Comparison of ENCODE assay signal across 10 cellular contexts in the genomic region with DNA sequence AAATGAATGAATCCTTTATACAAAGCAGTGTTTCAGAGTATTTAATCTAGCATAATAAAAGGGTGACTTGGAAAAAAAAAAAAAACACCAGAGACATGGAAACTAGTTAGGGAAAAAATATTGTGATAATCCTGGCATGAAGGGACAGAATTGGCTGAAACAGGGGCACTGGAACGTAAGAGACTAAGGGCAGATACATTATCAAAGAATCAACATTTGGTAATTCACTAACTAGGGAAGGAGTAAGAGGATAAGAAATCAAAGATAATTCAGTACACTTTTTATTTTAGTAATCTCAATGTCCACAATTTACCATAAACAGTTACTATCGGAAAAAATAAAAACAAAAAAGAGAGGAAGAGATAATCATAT. TPM values are rescaled to one million over a fixed set of nuclear protein-coding genes. Genes with fewer than 3 reads are reported as not detected.
DNase-seq lines count a peak whose midpoint lies in the region; ATAC-seq and TF ChIP-seq lines count a peak whose summit lies in the region.
"Had no signal": no experiment of that assay in that cellular context is flagged by ENCODE, and none has a peak within 500 bp of the region (broad histone marks: within the 10 kb centered on the region; RNA-seq: fewer than 3 reads in every experiment).

No MANE protein-coding gene starts in this region.

- H3K4me1 ChIP-seq in RWPE2 (ENCODE audit: insufficient read depth, poor library complexity, severe bottlenecking) (peaks cover 6% of the 10 kb centered on the region), ectodermal cell (ENCODE audit: control insufficient read depth, insufficient read depth, low read length) (peaks cover 5% of the 10 kb centered on the region), skeletal muscle satellite cell (ENCODE audit: control insufficient read depth, insufficient read depth, low read length) (peaks cover 13% of the 10 kb centered on the region), spleen (peaks cover 0 to 20% (median 14%) of the 10 kb centered on the region in 6 donors)

- no peak for ATAC-seq in RWPE2 (ENCODE audit: low read depth)
- ATAC-seq in HG02852 (IDR thresholded peaks at IDR 0.05; ENCODE audit: unreplicated experiment), result no peak
- ATAC-seq: activated T-cell treated with anti-CD3 and anti-CD28 coated beads, Interleukin-2, amount 50 U/mL, for 4 hours had no signal

- H3K4me3 ChIP-seq in RWPE2 (ENCODE audit: severe bottlenecking) (no peak overlapping the region), ectodermal cell (ENCODE audit: insufficient read depth, low read depth, low read length) (no peak overlapping the region), skeletal muscle satellite cell (ENCODE audit: low read length) (no peak overlapping the region), spleen (no peak overlapping the region)

- H3K4me2 ChIP-seq in skeletal muscle satellite cell (ENCODE audit: low read length), result peak overlapping the region; percentile 9

- TF ChIP-seq POLR2A in spleen (IDR thresholded peaks at IDR 0.05), result no peak

- TF ChIP-seq CTCF in RWPE2 (IDR thresholded peaks at IDR 0.05; ENCODE audit: poor library complexity, severe bottlenecking) (no peak), spleen (IDR thresholded peaks at IDR 0.05 in 8 of 11, conservative IDR thresholded peaks at IDR 0.05 in 3 of 11) (no peak)

- intact Hi-C loops in spleen (cut with DNase I; ENCODE audit: low total_unique reads), result no loop called here

- H3K9me3 ChIP-seq in RWPE2 (ENCODE audit: severe bottlenecking) (no peaks in the 10 kb centered on the region), ectodermal cell (ENCODE audit: control insufficient read depth, low read length) (no peaks in the 10 kb centered on the region), skeletal muscle satellite cell (replicated peaks; ENCODE audit: low read length) (no peaks in the 10 kb centered on the region), spleen (no peaks in the 10 kb centered on the region)

- H3K27me3 ChIP-seq in RWPE2 (ENCODE audit: insufficient read depth, poor library complexity, severe bottlenecking) (no peaks in the 10 kb centered on the region), ectodermal cell (ENCODE audit: control insufficient read depth, insufficient read depth, low read length, poor library complexity, severe bottlenecking) (no peaks in the 10 kb centered on the region), skeletal muscle satellite cell (ENCODE audit: control insufficient read depth, insufficient read depth, low read length) (no peaks in the 10 kb centered on the region), spleen (replicated peaks in 1 of 7) (no peaks in the 10 kb centered on the region)

- DNase-seq in RWPE2 (ENCODE audit: low spot score), result no peak
- no peak for DNase-seq in spleen
- DNase-seq: activated CD4-positive, CD25-positive, alpha-beta regulatory T cell; activated T-cell treated with anti-CD3 and anti-CD28 coated beads, Interleukin-2, amount 50 U/mL, for 4 hours; NCI-H2081 treated with DMSO at 0.1 percent for 48 hours; NK-92 treated with Interleukin-12 subunit alpha and Interleukin-12 subunit beta, amount 100 ng/mL, for 24 hours; substantia nigra had no signal

- peak overlapping the region; percentile 58 for H3K9ac ChIP-seq in skeletal muscle satellite cell (ENCODE audit: low read depth, low read length)

- WGBS in ectodermal cell, 2 experiments, result 79% methylated on average over 2 of the region's 2 CpGs; no CpG with 5 or more reads in 1 of the 2 experiments
- WGBS in spleen, 5 donors, result 79 to 92% (median 81%) methylated on average over 2 of the region's 2 CpGs

- H3K36me3 ChIP-seq in RWPE2 (ENCODE audit: low read depth) (peaks cover 26% of the 10 kb centered on the region), ectodermal cell (ENCODE audit: control insufficient read depth, insufficient read depth, low read length) (no peaks in the 10 kb centered on the region), skeletal muscle satellite cell (ENCODE audit: insufficient read depth, low read length) (peaks cover 15% of the 10 kb centered on the region), spleen (peaks cover 0 to 39% (median 11%) of the 10 kb centered on the region in 6 donors)

- H3K27ac ChIP-seq in RWPE2 (ENCODE audit: poor library complexity, severe bottlenecking) (peak overlapping the region; percentile 15), ectodermal cell (ENCODE audit: insufficient read depth, low read depth, low read length, poor library complexity, severe bottlenecking) (peak overlapping the region; percentile 0), spleen (no peak overlapping the region)

RNA-seq across cellular contexts. Expression of a gene that starts 18.2 kb away (rescaled TPM):
- 67.2 TPM for polyA plus RNA-seq in ectodermal cell (2013, experiment 1 of 4)
- 64.0 TPM for polyA plus RNA-seq in ectodermal cell (2013, experiment 2 of 4)
- polyA plus RNA-seq in ectodermal cell (2013, experiment 3 of 4), result 49.3 TPM
- polyA plus RNA-seq in ectodermal cell (2013, experiment 4 of 4), result 57.8 TPM
- 22.1 and 38.0 TPM in 2 replicates for total RNA-seq in skeletal muscle satellite cell (2012; rRNA removed)
- total RNA-seq in spleen, result 10 to 100 TPM; 26.7 to 40.7 (median 36.6) TPM
- polyA plus RNA-seq in spleen, result 10 to 100 TPM; 48.3 to 54.0 (median 51.2) TPM

RNA-seq across cellular contexts. Expression of a gene that starts 21.5 kb away (rescaled TPM):
- 21.2 TPM for polyA plus RNA-seq in ectodermal cell (2013, experiment 1 of 4)
- polyA plus RNA-seq in ectodermal cell (2013, experiment 2 of 4), result 18.2 TPM
- 13.2 TPM for polyA plus RNA-seq in ectodermal cell (2013, experiment 3 of 4)
- polyA plus RNA-seq in ectodermal cell (2013, experiment 4 of 4), result 22.4 TPM
- total RNA-seq in skeletal muscle satellite cell (2012; rRNA removed), result 20.8 and 26.9 TPM in 2 replicates
- total RNA-seq in spleen, result 100 to 1,000 TPM; 132 to 261 (median 197) TPM
- polyA plus RNA-seq in spleen, result 100 to 1,000 TPM in 2 of 3 donors, 10 to 100 TPM in 1; 73.8 to 136 (median 105) TPM

RNA-seq across cellular contexts. Expression of a gene that starts 56.3 kb away (rescaled TPM):
- 314 TPM for polyA plus RNA-seq in ectodermal cell (2013, experiment 1 of 4)
- polyA plus RNA-seq in ectodermal cell (2013, experiment 2 of 4), result 354 TPM
- polyA plus RNA-seq in ectodermal cell (2013, experiment 3 of 4), result 220 TPM
- polyA plus RNA-seq in ectodermal cell (2013, experiment 4 of 4), result 241 TPM
- total RNA-seq in skeletal muscle satellite cell (2012; rRNA removed), result 0.76 and 0.87 TPM in 2 replicates
- total RNA-seq in spleen, result 1 to 10 TPM in 3 of 7 donors, under 1 TPM in 4; 0.44 to 1.6 (median 0.85) TPM
- under 1 TPM; 0.15 to 0.50 (median 0.29) TPM for polyA plus RNA-seq in spleen

RNA-seq across cellular contexts. Expression of a gene that starts 57.1 kb away (rescaled TPM):
- polyA plus RNA-seq in ectodermal cell (2013, experiment 1 of 4), result 65.8 TPM
- polyA plus RNA-seq in ectodermal cell (2013, experiment 2 of 4), result 54.3 TPM
- polyA plus RNA-seq in ectodermal cell (2013, experiment 3 of 4), result 61.2 TPM
- polyA plus RNA-seq in ectodermal cell (2013, experiment 4 of 4), result 62.9 TPM
- total RNA-seq in skeletal muscle satellite cell (2012; rRNA removed), result 15.2 and 24.0 TPM in 2 replicates
- 10 to 100 TPM; 21.4 to 46.6 (median 30.9) TPM for total RNA-seq in spleen
- 10 to 100 TPM; 11.9 to 16.2 (median 12.9) TPM for polyA plus RNA-seq in spleen

Comparison
In these comparisons a context has a peak if more than half of its experiments do, and no peak if none do; other contexts are left out.
1. H3K27ac ChIP-seq: peak in RWPE2 (single experiment) and ectodermal cell (single experiment); none in spleen (0 of 8).